ENCODE assay signal across 7 cellular contexts in genomic region chr11:67267188-67268035, GRCh38. TPM values are rescaled to one million over a fixed set of nuclear protein-coding genes. Genes with fewer than 3 reads are reported as not detected.
DNase-seq lines count a peak whose midpoint lies in the region; FAIRE-seq and TF ChIP-seq lines count a peak whose summit lies in the region.

No MANE protein-coding gene starts in this region.

- H3K9ac ChIP-seq in mucosa of stomach (ENCODE audit: low read length), result peak overlapping the region; percentile 91

- H3K9me3 ChIP-seq in mucosa of stomach (ENCODE audit: control insufficient read depth, low read length), result no peaks in the 10 kb centered on the region

- no peaks in the 10 kb centered on the region for H3K36me3 ChIP-seq in mucosa of stomach (ENCODE audit: control insufficient read depth, insufficient read depth, low read length)

- peak; percentile 26 for TF ChIP-seq POLR2A in GM19193 (IDR thresholded peaks at IDR 0.05; ENCODE audit: extremely low read depth, insufficient read depth, insufficient read length)

- TF ChIP-seq CTCF in dorsolateral prefrontal cortex (IDR thresholded peaks at IDR 0.05 in 54 of 56, conservative IDR thresholded peaks at IDR 0.05 in 2 of 56; ENCODE audit: low read depth in 1 of 56, partially characterized antibody in 56 of 56), result no peak

- peak; percentile 20 for DNase-seq in RKO (ENCODE audit: low spot score)
- peak in 5 of 10 donors; percentile 20 to 48 (median 44) for DNase-seq in dorsolateral prefrontal cortex
- DNase-seq in NOMO-1 treated with DMSO at 0.1 percent for 48 hours (lab: John Stamatoyannopoulos, UW; ENCODE audit: unreplicated experiment), result no peak
- no peak for DNase-seq in epidermal melanocyte (ENCODE audit: insufficient read length, low spot score)
- no peak for DNase-seq in urothelium cell line (ENCODE audit: low spot score)

- H3K27me3 ChIP-seq in dorsolateral prefrontal cortex, result no peaks in the 10 kb centered on the region
- H3K27me3 ChIP-seq in mucosa of stomach (ENCODE audit: control insufficient read depth, insufficient read depth, low read length), result no peaks in the 10 kb centered on the region

- H3K4me1 ChIP-seq in mucosa of stomach (ENCODE audit: control insufficient read depth, insufficient read depth, low read length), result peaks cover 66% of the 10 kb centered on the region

- intact Hi-C loops in dorsolateral prefrontal cortex (cut with DNase I), result loop anchor here (1.0 to 10.0 kb wide), 4 partner anchors 21 to 153 kb away; partner anchors contain the start of genes ANKRD13D (in 2 of the 2), KDM2A (in 1 of the 2) and SSH3 (in 1 of the 2)

- H3K27ac ChIP-seq in dorsolateral prefrontal cortex, result peak overlapping the region in 58 of 59 donors; percentile 12 to 95 (median 86)

- H3K4me3 ChIP-seq in dorsolateral prefrontal cortex (peak overlapping the region; percentile 58 to 98 (median 84)), mucosa of stomach (ENCODE audit: low read length) (peak overlapping the region; percentile 82)

- FAIRE-seq in urothelium cell line (lab: Jason Lieb, UNC), result no peak

RNA-seq across cellular contexts. Expression of gene GRK2, which starts 1.1 kb away (rescaled TPM):
- total RNA-seq in dorsolateral prefrontal cortex, result 100 to 1,000 TPM in 93 of 120 experiments, 10 to 100 TPM in 27; 63.9 to 144 (median 111) TPM

RNA-seq across cellular contexts. Expression of gene ANKRD13D, which starts 21.7 kb away (rescaled TPM):
- 100 to 1,000 TPM in 5 of 120 experiments, 10 to 100 TPM in 115; 54.5 to 110 (median 77.3) TPM for total RNA-seq in dorsolateral prefrontal cortex

RNA-seq across cellular contexts. Expression of gene SSH3, which starts 35.9 kb away (rescaled TPM):
- total RNA-seq in dorsolateral prefrontal cortex, result 10 to 100 TPM; 15.0 to 46.9 (median 26.2) TPM
